In the genomic region with DNA sequence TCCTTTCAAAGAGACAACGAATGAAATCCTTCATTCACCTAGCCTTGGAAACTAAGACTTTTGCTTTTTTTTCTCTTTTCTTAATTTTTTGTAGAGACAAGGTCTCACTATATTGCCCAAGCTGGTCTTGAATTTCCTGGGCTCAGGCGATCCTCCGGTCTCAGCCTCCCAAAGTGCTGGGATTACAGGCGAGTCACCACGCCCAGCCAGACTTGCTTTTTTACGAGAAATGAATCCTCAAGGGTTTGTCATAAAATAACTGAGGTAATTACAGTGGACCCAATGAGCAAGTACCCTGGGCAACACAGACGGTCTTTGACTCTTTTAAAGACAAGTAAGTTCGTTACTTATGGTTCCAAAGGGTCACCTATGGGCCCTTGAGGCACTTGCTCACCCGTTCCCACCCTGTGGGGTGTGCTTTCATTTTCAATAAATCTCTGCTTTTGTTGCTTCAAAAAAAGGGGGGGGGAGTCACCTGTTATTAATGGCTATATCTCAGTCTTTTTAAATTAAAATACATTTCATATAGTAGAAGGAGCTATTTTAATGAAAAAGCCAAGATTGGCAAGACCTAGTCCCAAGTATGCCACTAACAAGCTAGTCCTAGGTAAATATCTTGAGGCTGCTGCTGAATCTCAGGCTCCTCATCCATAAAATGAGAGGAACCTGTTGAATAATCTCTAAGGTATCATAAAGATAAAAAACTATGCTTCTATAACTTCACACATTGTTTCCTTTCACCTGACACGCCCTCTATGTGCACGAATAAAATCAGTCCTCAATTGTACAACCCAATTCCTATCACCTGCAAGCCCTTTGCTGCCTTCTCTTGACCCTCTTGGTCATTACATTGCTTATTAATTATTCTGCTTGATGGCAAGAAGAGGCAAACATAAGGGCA, we compare ENCODE assay signal across 21 cellular contexts.
"Had no signal": no experiment of that assay in that cellular context is flagged by ENCODE, and none has a peak within 500 bp of the region (broad histone marks: within the 10 kb centered on the region; RNA-seq: fewer than 3 reads in every experiment).

No MANE protein-coding gene starts in this region.

- ATAC-seq: HepG2, Panc1, Right ventricle myocardium inferior had no signal

- H3K36me3 ChIP-seq: SJCRH30 had no signal

- H3K27me3 ChIP-seq: SJCRH30 had no signal

- H3K27ac ChIP-seq: SJCRH30 had no signal

- H3K9me3 ChIP-seq: SJCRH30 had no signal

- DNase-seq: IMR-90, Karpas-422, KG1, MM.1S, NCI-H1092 treated with DMSO at 0.1 percent for 48 hours, NCI-H1436, NCI-H187, NCI-H2029, NCI-H2081 treated with DMSO at 0.1 percent for 48 hours, NCI-H2171, NCI-H226, NCI-H446, NCI-H510A, NCI-H524 treated with DMSO at 0.1 percent for 48 hours, NCI-H69, NCI-H774, SHP77 treated with DMSO at 0.1 percent for 48 hours, SJCRH30 had no signal

- H3K4me3 ChIP-seq: SJCRH30 had no signal
